Comparison of ENCODE assay signal across 30 cellular contexts in genomic region chr4:182023469-182023868, GRCh38.
DNase-seq lines count a peak whose midpoint lies in the region; ATAC-seq and TF ChIP-seq lines count a peak whose summit lies in the region.
"Had no signal": no experiment of that assay in that cellular context is flagged by ENCODE, and none has a peak within 500 bp of the region (broad histone marks: within the 10 kb centered on the region; RNA-seq: fewer than 3 reads in every experiment).

No MANE protein-coding gene starts in this region.

- H3K27me3 ChIP-seq in heart left ventricle (no peaks in the 10 kb centered on the region), thyroid gland (no peaks in the 10 kb centered on the region), suprapubic skin (no peaks in the 10 kb centered on the region)
- H3K27me3 ChIP-seq: adrenal gland, BE2C, body of pancreas, gastrocnemius medialis, stomach, transverse colon had no signal

- TF ChIP-seq EP300 in suprapubic skin (IDR thresholded peaks at IDR 0.05): no peak

- intact Hi-C loops in heart left ventricle (cut with DNase I): no loop called here
- intact Hi-C loops in thyroid gland (cut with DNase I): no loop called here

- peak; percentile 78 for DNase-seq in COR-L47 (lab: John Stamatoyannopoulos, UW)
- DNase-seq in NCI-H1092 treated with DMSO at 0.1 percent for 48 hours (lab: John Stamatoyannopoulos, UW): peak; percentile 90
- peak; percentile 31 to 72 for DNase-seq in NCI-H2081 (lab: John Stamatoyannopoulos, UW)
- peak; percentile 38 for DNase-seq in NCI-H774 (lab: John Stamatoyannopoulos, UW)
- no peak for DNase-seq in heart left ventricle
- DNase-seq in thyroid gland: no peak
- DNase-seq in suprapubic skin (ENCODE audit: low spot score in 2 of 2): no peak
- DNase-seq: ACHN; activated CD4-positive, alpha-beta T cell treated with anti-CD3 and anti-CD28 coated beads, Interleukin-2, amount 10 ng/mL, durations not matched to agents 7 days and 5 days; activated CD8-positive, alpha-beta memory T cell treated with anti-CD3 and anti-CD28 coated beads, Interleukin-2, amount 10 ng/mL, durations not matched to agents 7 days and 5 days; activated naive CD4-positive, alpha-beta T cell treated with Interleukin-2 at 50 U/mL for 16 hours; activated T-cell treated with anti-CD3 and anti-CD28 coated beads, Interleukin-2, amount 50 U/mL, for 72 hours; adrenal gland; BE2C; body of pancreas; cerebellar nuclear complex; dorsolateral prefrontal cortex; gastrocnemius medialis; H9; hippocampal formation; left cardiac atrium; mammary epithelial cell; NCI-H1694 treated with DMSO at 0.1 percent for 48 hours; NCI-H524 treated with DMSO at 0.1 percent for 48 hours; nephron progenitor cell; stimulated activated CD4-positive, alpha-beta T cell treated with anti-CD3 and anti-CD28 coated beads, Interleukin-2, amount 100 ng/mL, for 24 hours; stomach; transverse colon had no signal

- no peak for ATAC-seq in heart left ventricle
- no peak for ATAC-seq in HG02981 (IDR thresholded peaks at IDR 0.05; ENCODE audit: unreplicated experiment)
- ATAC-seq: activated CD8-positive, alpha-beta memory T cell treated with anti-CD3 and anti-CD28 coated beads, Interleukin-2, amount 10 ng/mL, durations not matched to agents 7 days and 5 days; activated T-cell treated with anti-CD3 and anti-CD28 coated beads, Interleukin-2, amount 50 U/mL, for 72 hours; body of pancreas; gastrocnemius medialis; left cardiac atrium had no signal

- TF ChIP-seq POLR2A in heart left ventricle (IDR thresholded peaks at IDR 0.05) (no peak), thyroid gland (IDR thresholded peaks at IDR 0.05) (no peak), suprapubic skin (IDR thresholded peaks at IDR 0.05) (no peak)

- WGBS in heart left ventricle, 4 donors: 56 to 69% (median 58%) methylated on average over 3 of the region's 3 CpGs
- WGBS in thyroid gland, 2 donors: 55 to 58% methylated on average over 3 of the region's 3 CpGs
- WGBS in suprapubic skin: 45% methylated on average over 3 of the region's 3 CpGs

- no peaks in the 10 kb centered on the region for H3K4me1 ChIP-seq in heart left ventricle
- no peaks in the 10 kb centered on the region for H3K4me1 ChIP-seq in thyroid gland
- no peaks in the 10 kb centered on the region for H3K4me1 ChIP-seq in suprapubic skin
- H3K4me1 ChIP-seq: adrenal gland, BE2C, body of pancreas, gastrocnemius medialis, parathyroid adenoma, stomach, transverse colon had no signal

- H3K27ac ChIP-seq in heart left ventricle (no peak overlapping the region), thyroid gland (no peak overlapping the region), suprapubic skin (no peak overlapping the region)
- H3K27ac ChIP-seq: adrenal gland, body of pancreas, dorsolateral prefrontal cortex, gastrocnemius medialis, parathyroid adenoma, stomach, transverse colon had no signal

- H3K9me3 ChIP-seq in heart left ventricle (peaks cover 0 to 22% (median 3%) of the 10 kb centered on the region in 12 donors), thyroid gland (no peaks in the 10 kb centered on the region), suprapubic skin (peaks cover 4% of the 10 kb centered on the region)
- H3K9me3 ChIP-seq: BE2C, body of pancreas, gastrocnemius medialis had no signal

- H3K36me3 ChIP-seq in heart left ventricle (no peaks in the 10 kb centered on the region), thyroid gland (no peaks in the 10 kb centered on the region), suprapubic skin (no peaks in the 10 kb centered on the region)
- H3K36me3 ChIP-seq: adrenal gland, BE2C, gastrocnemius medialis, stomach, transverse colon had no signal

- TF ChIP-seq CTCF in heart left ventricle (IDR thresholded peaks at IDR 0.05) (no peak), thyroid gland (IDR thresholded peaks at IDR 0.05) (no peak), suprapubic skin (IDR thresholded peaks at IDR 0.05) (no peak)

- H3K4me3 ChIP-seq in heart left ventricle: no peak overlapping the region
- no peak overlapping the region for H3K4me3 ChIP-seq in thyroid gland (replicated peaks in 1 of 3)
- H3K4me3 ChIP-seq in suprapubic skin: no peak overlapping the region
- H3K4me3 ChIP-seq: adrenal gland, body of pancreas, dorsolateral prefrontal cortex, gastrocnemius medialis, stomach, transverse colon had no signal

Comparison
In these comparisons a context has a peak if more than half of its experiments do, and no peak if none do; other contexts are left out.
1. DNase-seq: peak in COR-L47 (single experiment), NCI-H1092 treated with DMSO at 0.1 percent for 48 hours (single experiment), NCI-H2081 (2 of 2) and NCI-H774 (single experiment); none in heart left ventricle (0 of 5), thyroid gland (0 of 2) and suprapubic skin (0 of 2).